8 cellular contexts compared by ENCODE assay signal in the genomic region with DNA sequence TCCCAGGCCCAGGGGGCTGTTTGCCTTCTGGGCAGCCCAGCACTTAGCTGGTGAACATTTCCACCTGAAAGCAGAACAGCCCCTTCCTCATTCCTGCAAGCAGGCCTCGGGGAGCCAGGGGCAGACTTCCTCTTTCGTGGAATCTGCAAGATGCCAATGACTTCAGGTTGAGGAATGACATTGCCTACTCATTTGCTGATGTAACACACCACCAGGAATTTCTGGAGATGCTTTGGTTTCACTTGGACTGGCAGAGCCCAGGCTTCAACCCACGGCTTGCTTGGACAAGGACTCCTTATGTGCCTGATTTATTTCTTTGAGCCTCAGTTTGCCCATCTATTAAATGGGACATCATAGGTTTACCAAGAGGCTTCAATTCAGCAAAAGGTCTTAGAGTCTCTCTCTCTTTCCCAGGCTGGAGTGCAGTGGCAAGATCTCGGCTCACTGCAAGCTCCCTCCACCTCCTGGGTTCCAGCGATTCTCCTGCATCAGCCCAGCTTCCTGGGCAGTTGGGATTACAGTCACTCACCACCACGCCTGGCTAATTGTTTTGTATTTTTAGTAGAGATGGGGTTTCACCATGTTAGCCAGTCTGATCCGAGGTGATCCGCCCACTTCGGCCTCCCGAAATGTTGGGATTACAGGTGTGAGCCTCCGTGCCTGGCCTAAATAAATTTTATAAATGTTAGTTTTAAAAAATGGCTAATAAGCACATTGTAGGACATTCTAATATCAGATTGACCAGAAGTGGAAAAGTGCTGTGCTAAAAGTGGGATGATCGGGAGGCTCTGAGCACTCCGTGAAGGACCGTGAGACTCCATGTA. TPM values are rescaled to one million over a fixed set of nuclear protein-coding genes. Genes with fewer than 3 reads are reported as not detected.
DNase-seq lines count a peak whose midpoint lies in the region; ATAC-seq and TF ChIP-seq lines count a peak whose summit lies in the region.

No MANE protein-coding gene starts in this region.

- no peaks in the 10 kb centered on the region for H3K27me3 Mint-ChIP-seq in activated naive CD4-positive, alpha-beta T cell treated with anti-CD3 and anti-CD28 coated beads for 36 hours (ENCODE audit: low read depth)
- H3K27me3 Mint-ChIP-seq in activated B cell treated with CpG ODN at 0.5 μM for 24 hours: no peaks in the 10 kb centered on the region
- H3K27me3 Mint-ChIP-seq in progenitor cell of endocrine pancreas: peaks cover 17% of the 10 kb centered on the region

- H3K36me3 ChIP-seq in upper lobe of left lung: peaks cover 0 to 17% (median 2%) of the 10 kb centered on the region in 4 donors

- peak overlapping the region; percentile 85 to 93 (median 90) for H3K27ac ChIP-seq in upper lobe of left lung

- peak overlapping the region; percentile 94 for H3K4me3 Mint-ChIP-seq in activated naive CD4-positive, alpha-beta T cell treated with anti-CD3 and anti-CD28 coated beads for 36 hours
- H3K4me3 Mint-ChIP-seq in activated B cell treated with CpG ODN at 0.5 μM for 24 hours: no peak overlapping the region
- no peak overlapping the region for H3K4me3 Mint-ChIP-seq in progenitor cell of endocrine pancreas (ENCODE audit: low read depth)

- POLR2A ChIA-PET in activated B cell treated with CpG ODN at 0.5 μM for 24 hours (lab: Charles Lee): interaction anchor here (0.9 to 1.4 kb wide), 3 partner anchors 99 to 1442 kb away, joined by 3 to 5 read pairs (median 3); partner anchors contain the start of genes CYB5D2, MIS12, PIMREG and ZZEF1

- no peak for TF ChIP-seq EP300 in upper lobe of left lung (IDR thresholded peaks at IDR 0.05)

- CTCF ChIA-PET in activated naive CD4-positive, alpha-beta T cell treated with anti-CD3 and anti-CD28 coated beads for 36 hours (lab: Charles Lee): interaction anchor here (0.9 to 1.3 kb wide), 3 partner anchors 15 to 841 kb away, joined by 3 to 7 read pairs (median 3); no protein-coding TSS in a partner anchor
- CTCF ChIA-PET in activated B cell treated with CpG ODN at 0.5 μM for 24 hours (lab: Charles Lee): interaction anchor here (1.7 to 1.8 kb wide), 2 partner anchors 121 to 851 kb away, joined by 6 to 9 read pairs; no protein-coding TSS in a partner anchor

- TF ChIP-seq CTCF in activated B cell treated with CpG ODN at 0.5 μM for 24 hours (IDR thresholded peaks at IDR 0.05): no peak
- no peak for TF ChIP-seq CTCF in upper lobe of left lung (IDR thresholded peaks at IDR 0.05)
- TF ChIP-seq CTCF in progenitor cell of endocrine pancreas (IDR thresholded peaks at IDR 0.05; ENCODE audit: unreplicated experiment): no peak

- intact Hi-C loops in activated naive CD4-positive, alpha-beta T cell treated with anti-CD3 and anti-CD28 coated beads for 36 hours (cut with micrococcal nuclease): loop anchor here (1.0 to 10.0 kb wide), 10 partner anchors 58 to 1067 kb away; partner anchors contain the start of genes C17orf100, DERL2, MED31 and MIS12
- intact Hi-C loops in activated B cell treated with CpG ODN at 0.5 μM for 24 hours (cut with micrococcal nuclease): loop anchor here (10.0 kb wide), 1 partner anchor 1060 kb away; the partner anchor contains the start of genes KIAA0753 and TXNDC17

- peak overlapping the region in 2 of 4 donors; percentile 55 to 68 for H3K4me3 ChIP-seq in upper lobe of left lung

- no peaks in the 10 kb centered on the region for H3K27me3 ChIP-seq in upper lobe of left lung

- DNase-seq in activated naive CD4-positive, alpha-beta T cell treated with anti-CD3 and anti-CD28 coated beads for 36 hours: no peak
- DNase-seq in activated naive CD4-positive, alpha-beta T cell treated with anti-CD3 and anti-CD28 coated beads, Interleukin-2, amount 50 U/mL, for 72 hours (ENCODE audit: low spot score in 2 of 2): no peak
- DNase-seq in activated B cell treated with CpG ODN at 0.5 μM for 24 hours: no peak
- peak; percentile 60 for DNase-seq in iris pigment epithelial cell (ENCODE audit: low read depth)
- no peak for DNase-seq in upper lobe of left lung
- DNase-seq in HuH-7.5 (ENCODE audit: low spot score): no peak
- no peak for DNase-seq in progenitor cell of endocrine pancreas (ENCODE audit: low spot score, unreplicated experiment)
- DNase-seq in DMS53 treated with DMSO at 0.1 percent for 48 hours (lab: John Stamatoyannopoulos, UW; ENCODE audit: unreplicated experiment): no peak

- peak overlapping the region; percentile 98 for H3K27ac Mint-ChIP-seq in activated naive CD4-positive, alpha-beta T cell treated with anti-CD3 and anti-CD28 coated beads for 36 hours
- H3K27ac Mint-ChIP-seq in activated naive CD4-positive, alpha-beta T cell treated with anti-CD3 and anti-CD28 coated beads, Interleukin-2, amount 50 U/mL, for 72 hours: peak overlapping the region in 1 of 2 donors; percentile 98
- peak overlapping the region; percentile 93 for H3K27ac Mint-ChIP-seq in activated B cell treated with CpG ODN at 0.5 μM for 24 hours
- H3K27ac Mint-ChIP-seq in progenitor cell of endocrine pancreas: no peak overlapping the region

- peaks cover 59% of the 10 kb centered on the region for H3K4me1 Mint-ChIP-seq in activated naive CD4-positive, alpha-beta T cell treated with anti-CD3 and anti-CD28 coated beads for 36 hours (ENCODE audit: low read depth)
- H3K4me1 Mint-ChIP-seq in activated B cell treated with CpG ODN at 0.5 μM for 24 hours (peaks cover 61% of the 10 kb centered on the region), progenitor cell of endocrine pancreas (ENCODE audit: low read depth) (peaks cover 1% of the 10 kb centered on the region)

- 82 to 84% methylated on average over 13 to 14 of the region's 14 CpGs for WGBS in upper lobe of left lung, 2 donors

- no peak for TF ChIP-seq POLR2A in upper lobe of left lung (IDR thresholded peaks at IDR 0.05)

- no peaks in the 10 kb centered on the region for H3K9me3 Mint-ChIP-seq in activated naive CD4-positive, alpha-beta T cell treated with anti-CD3 and anti-CD28 coated beads for 36 hours
- H3K9me3 Mint-ChIP-seq in activated naive CD4-positive, alpha-beta T cell treated with anti-CD3 and anti-CD28 coated beads, Interleukin-2, amount 50 U/mL, for 72 hours: no peaks in the 10 kb centered on the region
- H3K9me3 Mint-ChIP-seq in activated B cell treated with CpG ODN at 0.5 μM for 24 hours (no peaks in the 10 kb centered on the region), progenitor cell of endocrine pancreas (ENCODE audit: low read depth) (no peaks in the 10 kb centered on the region)

- H3K36me3 Mint-ChIP-seq in activated naive CD4-positive, alpha-beta T cell treated with anti-CD3 and anti-CD28 coated beads for 36 hours (ENCODE audit: low read depth): peaks cover 17% of the 10 kb centered on the region
- peaks cover 0 to 12% of the 10 kb centered on the region in 2 donors for H3K36me3 Mint-ChIP-seq in activated naive CD4-positive, alpha-beta T cell treated with anti-CD3 and anti-CD28 coated beads, Interleukin-2, amount 50 U/mL, for 72 hours
- H3K36me3 Mint-ChIP-seq in activated B cell treated with CpG ODN at 0.5 μM for 24 hours (ENCODE audit: low read depth) (peaks cover 28% of the 10 kb centered on the region), progenitor cell of endocrine pancreas (ENCODE audit: insufficient read depth) (no peaks in the 10 kb centered on the region)

- peaks cover 34 to 50% (median 45%) of the 10 kb centered on the region in 4 donors for H3K4me1 ChIP-seq in upper lobe of left lung

- ATAC-seq in activated naive CD4-positive, alpha-beta T cell treated with anti-CD3 and anti-CD28 coated beads, Interleukin-2, amount 50 U/mL, for 72 hours: no peak
- no peak for ATAC-seq in activated B cell treated with CpG ODN at 0.5 μM for 24 hours (ENCODE audit: low read depth)
- peak in 1 of 2 donors; percentile 1 for ATAC-seq in upper lobe of left lung (ENCODE audit: low FRiP score in 2 of 2)

- no peaks in the 10 kb centered on the region for H3K9me3 ChIP-seq in upper lobe of left lung

RNA-seq across cellular contexts. Expression of gene NLRP1, which starts 0.9 kb away (rescaled TPM):
- 10 to 100 TPM; 44.9 to 49.4 TPM for total RNA-seq in activated naive CD4-positive, alpha-beta T cell treated with anti-CD3 and anti-CD28 coated beads for 36 hours
- 10 to 100 TPM; 47.0 to 55.1 TPM for total RNA-seq in activated naive CD4-positive, alpha-beta T cell treated with anti-CD3 and anti-CD28 coated beads, Interleukin-2, amount 50 U/mL, for 72 hours
- total RNA-seq in activated B cell treated with CpG ODN at 0.5 μM for 24 hours (35.5 and 40.4 TPM in 2 replicates), upper lobe of left lung (100 to 1,000 TPM in 1 of 6 donors, 10 to 100 TPM in 5; 24.3 to 137 (median 41.5) TPM), progenitor cell of endocrine pancreas (24.0 and 25.3 TPM in 2 replicates)
